1 cellular context compared by ENCODE assay signal in genomic region chr6:108120311-108120710, GRCh38.
TF ChIP-seq lines count a peak whose summit lies in the region.

No MANE protein-coding gene starts in this region.

TF ChIP-seq in WTC11, 78 proteins besides CTCF, POLR2A, EP300 and RAD21:
- TF ChIP-seq RORB (CRISPR knock-in tag; IDR thresholded peaks at IDR 0.05) (no peak), ZNF396 (CRISPR knock-in tag; IDR thresholded peaks at IDR 0.05; ENCODE audit: borderline replicate concordance) (no peak), FOXP1 (CRISPR knock-in tag; IDR thresholded peaks at IDR 0.05; ENCODE audit: borderline replicate concordance) (no peak), ZNF263 (CRISPR knock-in tag; IDR thresholded peaks at IDR 0.05; ENCODE audit: low read depth) (no peak), USF2 (CRISPR knock-in tag; IDR thresholded peaks at IDR 0.05) (no peak), ZNF416 (CRISPR knock-in tag; IDR thresholded peaks at IDR 0.05) (no peak), STAT6 (CRISPR knock-in tag; conservative IDR thresholded peaks at IDR 0.05; ENCODE audit: low read depth) (no peak), TCF7 (CRISPR knock-in tag; IDR thresholded peaks at IDR 0.05; ENCODE audit: low read depth) (no peak)
